9 cellular contexts compared by ENCODE assay signal in genomic region chr3:114213669-114214541, GRCh38. TPM values are rescaled to one million over a fixed set of nuclear protein-coding genes. Genes with fewer than 3 reads are reported as not detected.
A peak's percentile ranks its signal among the peaks of the same experiment; 100 is the strongest.
DNase-seq lines count a peak whose midpoint lies in the region; ATAC-seq lines count a peak whose summit lies in the region.
"Had no signal": no experiment of that assay in that cellular context is flagged by ENCODE, and none has a peak within 500 bp of the region (broad histone marks: within the 10 kb centered on the region; RNA-seq: fewer than 3 reads in every experiment).

No MANE protein-coding gene starts in this region.

- H3K27me3 ChIP-seq in skeletal muscle tissue (ENCODE audit: control insufficient read depth in 3 of 3, insufficient read depth in 3 of 3, low read length in 3 of 3), result peaks cover 0 to 3% (median 0%) of the 10 kb centered on the region in 3 donors

- no peaks in the 10 kb centered on the region for H3K36me3 ChIP-seq in skeletal muscle tissue (ENCODE audit: control insufficient read depth in 3 of 3, insufficient read depth in 3 of 3, low read length in 3 of 3)

- peak overlapping the region; percentile 4 to 46 (median 34) for H3K4me3 ChIP-seq in skeletal muscle tissue (ENCODE audit: low read length in 3 of 3)

- no peak overlapping the region for H3K9ac ChIP-seq in skeletal muscle tissue (ENCODE audit: low read depth in 1 of 3, low read length in 3 of 3)

- DNase-seq in NCI-H345 (lab: John Stamatoyannopoulos, UW) (peak; percentile 27), NCI-H345 treated with DMSO at 0.1 percent for 48 hours (lab: John Stamatoyannopoulos, UW; ENCODE audit: unreplicated experiment) (no peak), NCI-H460 (ENCODE audit: extremely low read depth, low read depth) (peak; percentile 1), germinal center (ENCODE audit: low spot score) (peak; percentile 72), GF-D8 (lab: John Stamatoyannopoulos, UW) (no peak)
- peak; percentile 86 for DNase-seq in activated CD8-positive, alpha-beta memory T cell treated with anti-CD3 and anti-CD28 coated beads, Interleukin-2, amount 50 U/mL, for 48 hours

- H3K27ac ChIP-seq in skeletal muscle tissue (ENCODE audit: low read depth, low read length), result peak overlapping the region; percentile 17
- H3K27ac ChIP-seq: C4-2B had no signal

- H3K4me1 ChIP-seq in skeletal muscle tissue (ENCODE audit: control insufficient read depth in 3 of 3, insufficient read depth in 3 of 3, low read length in 3 of 3), result peaks cover 0 to 6% (median 0%) of the 10 kb centered on the region in 3 donors

- peaks cover 0 to 4% (median 0%) of the 10 kb centered on the region in 3 donors for H3K9me3 ChIP-seq in skeletal muscle tissue (ENCODE audit: control insufficient read depth in 3 of 3, low read length in 3 of 3)

- peak; percentile 66 for ATAC-seq in HG02840 (IDR thresholded peaks at IDR 0.05; ENCODE audit: low FRiP score, unreplicated experiment)

RNA-seq across cellular contexts. Expression of gene ZNF80, which starts 23.5 kb away (rescaled TPM):
- total RNA-seq in NCI-H460 (2014; rRNA removed; shearing (Covaris generic)), result not detected in 2 replicates
- not detected in 2 replicates for polyA plus RNA-seq in NCI-H460 (2014; cell fraction: nucleus; rRNA removed)
- total RNA-seq in skeletal muscle tissue, result not detected

RNA-seq across cellular contexts. Expression of gene DRD3, which starts 35.1 kb away (rescaled TPM):
- total RNA-seq in NCI-H460 (2014; rRNA removed; shearing (Covaris generic)), result not detected in 2 replicates
- polyA plus RNA-seq in NCI-H460 (2014; cell fraction: nucleus; rRNA removed), result not detected in 2 replicates
- total RNA-seq in skeletal muscle tissue, result not detected

Comparison
In these comparisons a context has a peak if more than half of its experiments do, and no peak if none do; other contexts are left out.
1. DNase-seq: peak in NCI-H345 (single experiment), NCI-H460 (single experiment), activated CD8-positive, alpha-beta memory T cell treated with anti-CD3 and anti-CD28 coated beads, Interleukin-2, amount 50 U/mL, for 48 hours (single experiment) and germinal center (single experiment); none in NCI-H345 treated with DMSO at 0.1 percent for 48 hours (single experiment) and GF-D8 (single experiment).